14 cellular contexts compared by ENCODE assay signal in the genomic region with DNA sequence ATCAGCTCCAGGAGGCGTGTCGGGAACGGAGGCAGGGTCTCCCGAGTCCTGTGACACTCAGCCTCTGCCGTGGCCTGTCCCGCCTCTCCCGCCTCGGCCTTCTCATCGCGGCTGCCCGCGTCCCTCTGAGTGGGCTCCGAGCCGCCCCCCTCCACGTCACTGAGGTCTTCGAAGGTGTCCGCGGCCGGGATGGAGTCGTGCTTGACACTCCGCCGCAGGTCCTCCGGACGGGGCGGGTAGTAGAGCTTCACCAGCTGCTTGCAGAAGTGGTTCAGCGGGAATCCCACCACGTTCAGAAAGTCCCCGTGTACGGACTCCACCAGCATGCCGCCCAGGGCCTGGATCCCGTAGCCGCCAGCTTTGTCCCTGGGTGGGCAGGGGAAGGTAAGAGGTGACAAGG.
"Had no signal": no experiment of that assay in that cellular context is flagged by ENCODE, and none has a peak within 500 bp of the region (broad histone marks: within the 10 kb centered on the region; RNA-seq: fewer than 3 reads in every experiment).

No MANE protein-coding gene starts in this region.

- H3K27me3 ChIP-seq: adrenal gland, esophagus squamous epithelium, neutrophil, pancreas had no signal

- H3K4me3 ChIP-seq: adrenal gland, esophagus squamous epithelium, pancreas had no signal

- H3K9me3 ChIP-seq: adrenal gland, neutrophil, pancreas had no signal

- H3K27ac ChIP-seq: adrenal gland, esophagus squamous epithelium, neutrophil, pancreas had no signal

- H3K4me1 ChIP-seq: adrenal gland, esophagus squamous epithelium, pancreas had no signal

- FAIRE-seq: endothelial cell of umbilical vein, pancreas had no signal

- DNase-seq: activated naive CD4-positive, alpha-beta T cell treated with anti-CD3 and anti-CD28 coated beads, Interleukin-2, amount 50 U/mL, for 16 hours; effector memory CD4-positive, alpha-beta T cell; esophagus squamous epithelium; immature natural killer cell; natural killer cell; stimulated activated CD4-positive, alpha-beta T cell treated with anti-CD3 and anti-CD28 coated beads, Interleukin-2, amount 100 ng/mL, for 24 hours; stimulated activated naive CD8-positive, alpha-beta T cell treated with anti-CD3 and anti-CD28 coated beads, Interleukin-15, Interleukin-2, amounts not matched to agents 100 U/mL and 50 U/mL, for 24 hours; T-helper 1 cell; T-helper 9 cell had no signal

- H3K36me3 ChIP-seq: pancreas had no signal

- ATAC-seq: pancreas; SK-N-SH treated with all-trans-retinoic acid at 6 μM for 48 hours; stimulated activated naive CD8-positive, alpha-beta T cell treated with anti-CD3 and anti-CD28 coated beads, Interleukin-15, Interleukin-2, amounts not matched to agents 100 U/mL and 50 U/mL, for 24 hours had no signal
